In genomic region chr18:55964171-55964570, GRCh38 we compare ENCODE assay signal across 29 cellular contexts.
"Had no signal": no experiment of that assay in that cellular context is flagged by ENCODE, and none has a peak within 500 bp of the region (broad histone marks: within the 10 kb centered on the region; RNA-seq: fewer than 3 reads in every experiment).

No MANE protein-coding gene starts in this region.

- H3K4me1 ChIP-seq: parathyroid adenoma, psoas muscle, right lobe of liver, sigmoid colon, stomach, thyroid gland, transverse colon, upper lobe of right lung, uterus had no signal

- DNase-seq: naive thymus-derived CD4-positive, alpha-beta T cell; natural killer cell; occipital lobe; ovary; posterior cingulate gyrus; psoas muscle; right cardiac atrium; right lobe of liver; sigmoid colon; small intestine; stimulated activated CD4-positive, alpha-beta T cell treated with anti-CD3 and anti-CD28 coated beads, Interleukin-15, amount 100 ng/mL, for 24 hours; stimulated activated CD4-positive, alpha-beta T cell treated with anti-CD3 and anti-CD28 coated beads, Interleukin-2, amount 100 ng/mL, for 24 hours; stimulated activated CD4-positive, alpha-beta T cell treated with anti-CD3 and anti-CD28 coated beads, Interleukin-2, amount 100 ng/mL, for 48 hours; stimulated activated CD4-positive, alpha-beta T cell treated with anti-CD3 and anti-CD28 coated beads, Interleukin-4, amount 100 ng/mL, for 24 hours; stimulated activated naive B cell treated with anti-CD40 and anti-IgM and Interleukin-4, amounts not matched to agents 10 μg/mL and 1 μg/mL and 100 μg/mL, for 72 hours; stimulated activated naive CD4-positive, alpha-beta T cell treated with Interleukin-2 at 50 U/mL for 16 hours; stomach; thyroid gland; transverse colon; upper lobe of right lung; uterus had no signal

- H3K36me3 Mint-ChIP-seq: naive thymus-derived CD4-positive, alpha-beta T cell; natural killer cell; neural progenitor cell; stimulated activated effector memory CD8-positive, alpha-beta T cell treated with anti-CD3 and anti-CD28 coated beads, Interleukin-12 subunit alpha, Interleukin-12 subunit beta, amount 100 ng/mL, for 72 hours; stimulated activated naive B cell treated with anti-CD40 and anti-IgM and Interleukin-4, amounts not matched to agents 10 μg/mL and 1 μg/mL and 100 μg/mL, for 72 hours; type B pancreatic cell had no signal

- H3K36me3 ChIP-seq: neural progenitor cell, ovary, right lobe of liver, sigmoid colon, stomach, thoracic aorta, thyroid gland, transverse colon, upper lobe of right lung, uterus had no signal

- H3K4me3 ChIP-seq: neural progenitor cell, ovary, psoas muscle, right lobe of liver, sigmoid colon, stomach, thoracic aorta, thyroid gland, transverse colon, upper lobe of right lung, uterus had no signal

- H3K9me3 Mint-ChIP-seq: nephron; neural progenitor cell; stimulated activated naive B cell treated with anti-CD40 and anti-IgM and Interleukin-4, amounts not matched to agents 10 μg/mL and 1 μg/mL and 100 μg/mL, for 72 hours; stimulated activated naive CD8-positive, alpha-beta T cell treated with anti-CD3 and anti-CD28 coated beads, Interleukin-15, Interleukin-2, amounts not matched to agents 100 ng/mL and 50 ng/mL, for 24 hours; type B pancreatic cell had no signal

- H3K27ac ChIP-seq: neural progenitor cell, ovary, parathyroid adenoma, psoas muscle, right lobe of liver, sigmoid colon, stomach, thoracic aorta, thyroid gland, transverse colon, upper lobe of right lung, uterus had no signal

- FAIRE-seq: small intestine had no signal

- H3K27me3 ChIP-seq: neural progenitor cell, ovary, right lobe of liver, sigmoid colon, stomach, thyroid gland, transverse colon, upper lobe of right lung, uterus had no signal

- H3K9me3 ChIP-seq: ovary, psoas muscle, right lobe of liver, sigmoid colon, stomach, thoracic aorta, thyroid gland, transverse colon, upper lobe of right lung, uterus had no signal

- H3K27me3 Mint-ChIP-seq: naive thymus-derived CD4-positive, alpha-beta T cell; stimulated activated naive CD8-positive, alpha-beta T cell treated with anti-CD3 and anti-CD28 coated beads, Interleukin-15, Interleukin-2, amounts not matched to agents 100 ng/mL and 50 ng/mL, for 24 hours; type B pancreatic cell had no signal

- ATAC-seq: naive thymus-derived CD4-positive, alpha-beta T cell; natural killer cell; psoas muscle; right cardiac atrium; right lobe of liver; stimulated activated effector memory CD8-positive, alpha-beta T cell treated with anti-CD3 and anti-CD28 coated beads, Interleukin-12 subunit alpha, Interleukin-12 subunit beta, amount 100 ng/mL, for 72 hours; stimulated activated naive B cell treated with anti-CD40 and anti-IgM and Interleukin-4, amounts not matched to agents 10 μg/mL and 1 μg/mL and 100 μg/mL, for 72 hours; upper lobe of right lung had no signal

- H3K4me3 Mint-ChIP-seq: naive thymus-derived CD4-positive, alpha-beta T cell; natural killer cell; nephron; neural progenitor cell; stimulated activated effector memory CD8-positive, alpha-beta T cell treated with anti-CD3 and anti-CD28 coated beads, Interleukin-12 subunit alpha, Interleukin-12 subunit beta, amount 100 ng/mL, for 72 hours; stimulated activated naive B cell treated with anti-CD40 and anti-IgM and Interleukin-4, amounts not matched to agents 10 μg/mL and 1 μg/mL and 100 μg/mL, for 72 hours; stimulated activated naive CD8-positive, alpha-beta T cell treated with anti-CD3 and anti-CD28 coated beads, Interleukin-15, Interleukin-2, amounts not matched to agents 100 ng/mL and 50 ng/mL, for 24 hours; type B pancreatic cell had no signal

- H3K27ac Mint-ChIP-seq: naive thymus-derived CD4-positive, alpha-beta T cell; natural killer cell; nephron; neural progenitor cell; progenitor cell of endocrine pancreas; stimulated activated effector memory CD8-positive, alpha-beta T cell treated with anti-CD3 and anti-CD28 coated beads, Interleukin-12 subunit alpha, Interleukin-12 subunit beta, amount 100 ng/mL, for 72 hours; stimulated activated naive B cell treated with anti-CD40 and anti-IgM and Interleukin-4, amounts not matched to agents 10 μg/mL and 1 μg/mL and 100 μg/mL, for 72 hours; stimulated activated naive CD8-positive, alpha-beta T cell treated with anti-CD3 and anti-CD28 coated beads, Interleukin-15, Interleukin-2, amounts not matched to agents 100 ng/mL and 50 ng/mL, for 24 hours; type B pancreatic cell had no signal

- H3K4me1 Mint-ChIP-seq: naive thymus-derived CD4-positive, alpha-beta T cell; nephron; neural progenitor cell; stimulated activated effector memory CD8-positive, alpha-beta T cell treated with anti-CD3 and anti-CD28 coated beads, Interleukin-12 subunit alpha, Interleukin-12 subunit beta, amount 100 ng/mL, for 72 hours had no signal
